31 cellular contexts compared by ENCODE assay signal in genomic region chr3:161026612-161027217, GRCh38.
"Had no signal": no experiment of that assay in that cellular context is flagged by ENCODE, and none has a peak within 500 bp of the region (broad histone marks: within the 10 kb centered on the region; RNA-seq: fewer than 3 reads in every experiment).

No MANE protein-coding gene starts in this region.

- H3K27ac ChIP-seq: KMS-11, PC-9, RWPE1, VCaP had no signal

- H3K4me2 ChIP-seq: KMS-11, PC-9 had no signal

- H3K4me3 Mint-ChIP-seq: activated CD4-positive, alpha-beta memory T cell treated with anti-CD3 and anti-CD28 coated beads, Interleukin-2, amount 10 ng/mL, durations not matched to agents 7 days and 5 days; activated CD8-positive, alpha-beta memory T cell treated with anti-CD3 and anti-CD28 coated beads, Interleukin-2, amount 10 ng/mL, durations not matched to agents 7 days and 5 days; activated naive CD4-positive, alpha-beta T cell treated with anti-CD3 and anti-CD28 coated beads, Interleukin-2, amount 10 ng/mL, durations not matched to agents 7 days and 5 days; activated naive CD8-positive, alpha-beta T cell; activated naive CD8-positive, alpha-beta T cell treated with anti-CD3 and anti-CD28 coated beads, Interleukin-2, amount 50 U/mL, for 24 hours; brain; T-cell; T-helper 17 cell had no signal

- H3K36me3 Mint-ChIP-seq: activated naive CD4-positive, alpha-beta T cell treated with anti-CD3 and anti-CD28 coated beads, Interleukin-2, amount 10 ng/mL, durations not matched to agents 7 days and 5 days had no signal

- H2AFZ ChIP-seq: PC-9 had no signal

- H3K27ac Mint-ChIP-seq: activated CD4-positive, alpha-beta memory T cell treated with anti-CD3 and anti-CD28 coated beads, Interleukin-2, amount 10 ng/mL, durations not matched to agents 7 days and 5 days; activated CD8-positive, alpha-beta memory T cell treated with anti-CD3 and anti-CD28 coated beads, Interleukin-2, amount 10 ng/mL, durations not matched to agents 7 days and 5 days; activated naive CD4-positive, alpha-beta T cell treated with anti-CD3 and anti-CD28 coated beads, Interleukin-2, amount 10 ng/mL, durations not matched to agents 7 days and 5 days; activated naive CD8-positive, alpha-beta T cell; activated naive CD8-positive, alpha-beta T cell treated with anti-CD3 and anti-CD28 coated beads, Interleukin-2, amount 50 U/mL, for 24 hours; brain; T-cell; T-helper 17 cell had no signal

- ATAC-seq: activated CD8-positive, alpha-beta memory T cell treated with anti-CD3 and anti-CD28 coated beads, Interleukin-2, amount 10 ng/mL, durations not matched to agents 7 days and 5 days; activated naive CD8-positive, alpha-beta T cell treated with anti-CD3 and anti-CD28 coated beads, Interleukin-2, amount 50 U/mL, for 24 hours; Right ventricle myocardium inferior; SK-N-SH treated with all-trans-retinoic acid at 6 μM for 48 hours; T-cell; T-helper 17 cell had no signal

- H3K4me3 ChIP-seq: PC-9 had no signal

- H3K9ac ChIP-seq: KMS-11 had no signal

- H3K27me3 Mint-ChIP-seq: activated CD8-positive, alpha-beta memory T cell treated with anti-CD3 and anti-CD28 coated beads, Interleukin-2, amount 10 ng/mL, durations not matched to agents 7 days and 5 days; activated naive CD4-positive, alpha-beta T cell treated with anti-CD3 and anti-CD28 coated beads, Interleukin-2, amount 10 ng/mL, durations not matched to agents 7 days and 5 days; activated naive CD8-positive, alpha-beta T cell; activated naive CD8-positive, alpha-beta T cell treated with anti-CD3 and anti-CD28 coated beads, Interleukin-2, amount 50 U/mL, for 24 hours; brain; T-cell; T-helper 17 cell had no signal

- DNase-seq: activated CD4-positive, alpha-beta memory T cell treated with anti-CD3 and anti-CD28 coated beads, Interleukin-2, amount 10 ng/mL, durations not matched to agents 7 days and 5 days; activated CD4-positive, alpha-beta T cell treated with anti-CD3 and anti-CD28 coated beads for 1 hour; activated CD4-positive, alpha-beta T cell treated with anti-CD3 and anti-CD28 coated beads for 48 hours; activated CD4-positive, CD25-positive, alpha-beta regulatory T cell; activated CD8-positive, alpha-beta memory T cell treated with anti-CD3 and anti-CD28 coated beads for 24 hours; activated CD8-positive, alpha-beta memory T cell treated with anti-CD3 and anti-CD28 coated beads, Interleukin-2, amount 10 ng/mL, durations not matched to agents 7 days and 5 days; activated CD8-positive, alpha-beta memory T cell treated with anti-CD3 and anti-CD28 coated beads, Interleukin-2, amount 50 U/mL, for 48 hours; activated effector memory CD4-positive, alpha-beta T cell treated with Interleukin-2 at 50 U/mL for 16 hours; activated naive CD4-positive, alpha-beta T cell treated with anti-CD3 and anti-CD28 coated beads, Interleukin-2, amount 10 ng/mL, durations not matched to agents 7 days and 5 days; activated naive CD8-positive, alpha-beta T cell treated with anti-CD3 and anti-CD28 coated beads, Interleukin-2, amount 50 U/mL, for 24 hours; activated T-cell treated with anti-CD3 and anti-CD28 coated beads, Interleukin-2, amount 50 U/mL, for 48 hours; anterior cingulate cortex; caudate nucleus; NCI-H1105; NCI-H1417 treated with DMSO at 0.1 percent for 48 hours; NCI-H187 treated with DMSO at 0.1 percent for 48 hours; NCI-H2081; NCI-H345; NCI-H524 treated with DMSO at 0.1 percent for 48 hours; NK-92 treated with Interleukin-12 subunit alpha and Interleukin-12 subunit beta, amount 100 ng/mL, for 24 hours; PC-9; SIG-M5; T-cell; T-helper 17 cell had no signal

- H3K4me1 Mint-ChIP-seq: activated CD4-positive, alpha-beta memory T cell treated with anti-CD3 and anti-CD28 coated beads, Interleukin-2, amount 10 ng/mL, durations not matched to agents 7 days and 5 days; activated CD8-positive, alpha-beta memory T cell treated with anti-CD3 and anti-CD28 coated beads, Interleukin-2, amount 10 ng/mL, durations not matched to agents 7 days and 5 days; activated naive CD4-positive, alpha-beta T cell treated with anti-CD3 and anti-CD28 coated beads, Interleukin-2, amount 10 ng/mL, durations not matched to agents 7 days and 5 days; activated naive CD8-positive, alpha-beta T cell treated with anti-CD3 and anti-CD28 coated beads, Interleukin-2, amount 50 U/mL, for 24 hours; T-cell; T-helper 17 cell had no signal
